ENCODE assay signal across 1 cellular context in genomic region chr7:100095289-100095688, GRCh38.
TF ChIP-seq lines count a peak whose summit lies in the region.

No MANE protein-coding gene starts in this region.

TF ChIP-seq in endothelial cell of umbilical vein, 7 proteins besides CTCF, POLR2A, EP300 and RAD21:
- TF ChIP-seq EZH2 (IDR thresholded peaks at IDR 0.05; ENCODE audit: borderline replicate concordance, low read depth, low read length, severe bottlenecking) = no peak
- peak; percentile 11 for TF ChIP-seq POLR2AphosphoS5 (IDR thresholded peaks at IDR 0.05; ENCODE audit: insufficient read depth, low read depth, low read length)
